Comparison of ENCODE assay signal across 1 cellular context in genomic region chr17:75893305-75894048, GRCh38.
TF ChIP-seq lines count a peak whose summit lies in the region.

No MANE protein-coding gene starts in this region.

TF ChIP-seq in H1, 55 proteins besides CTCF, POLR2A, EP300 and RAD21:
- TF ChIP-seq BACH1 (IDR thresholded peaks at IDR 0.05; ENCODE audit: low read length), result no peak
- TF ChIP-seq MAX (IDR thresholded peaks at IDR 0.05), result no peak
- TF ChIP-seq E2F6 (IDR thresholded peaks at IDR 0.05), result no peak
- no peak for TF ChIP-seq ZNF274 (IDR thresholded peaks at IDR 0.05; ENCODE audit: borderline replicate concordance, extremely low read depth, low read length)
- TF ChIP-seq SIX5 (IDR thresholded peaks at IDR 0.05; ENCODE audit: low read depth, low read length), result no peak
- no peak for TF ChIP-seq KDM1A (IDR thresholded peaks at IDR 0.05; ENCODE audit: borderline replicate concordance, low read length)
TF ChIP-seq in H1: peak in this region for 0.
